9 cellular contexts compared by ENCODE assay signal in genomic region chr1:224678168-224678567, GRCh38.
"Had no signal": no experiment of that assay in that cellular context is flagged by ENCODE, and none has a peak within 500 bp of the region (broad histone marks: within the 10 kb centered on the region; RNA-seq: fewer than 3 reads in every experiment).

No MANE protein-coding gene starts in this region.

- H3K4me2 ChIP-seq: GM23338 had no signal

- H3K27ac ChIP-seq: GM23248 had no signal

- H3K4me3 ChIP-seq: GM23248, GM23338, HAP-1 had no signal

- H3K9ac ChIP-seq: GM23248 had no signal

- ATAC-seq: GM23338, HCT116 had no signal

- H2AFZ ChIP-seq: GM23248, GM23338 had no signal

- DNase-seq: GM23248, GOT3, H7, H9, HCEC 1CT, HFFc6 had no signal

- H3K36me3 ChIP-seq: HAP-1 had no signal

- H3K9me3 ChIP-seq: HAP-1 had no signal

- H3K4me3 Mint-ChIP-seq: GM23338, H9, HFFc6 had no signal

- H3K27ac Mint-ChIP-seq: GM23338, H9, HFFc6 had no signal

- H3K4me1 ChIP-seq: HAP-1 had no signal

- H3K9me3 Mint-ChIP-seq: GM23338, H9, HFFc6 had no signal
